1 cellular context compared by ENCODE assay signal in the genomic region with DNA sequence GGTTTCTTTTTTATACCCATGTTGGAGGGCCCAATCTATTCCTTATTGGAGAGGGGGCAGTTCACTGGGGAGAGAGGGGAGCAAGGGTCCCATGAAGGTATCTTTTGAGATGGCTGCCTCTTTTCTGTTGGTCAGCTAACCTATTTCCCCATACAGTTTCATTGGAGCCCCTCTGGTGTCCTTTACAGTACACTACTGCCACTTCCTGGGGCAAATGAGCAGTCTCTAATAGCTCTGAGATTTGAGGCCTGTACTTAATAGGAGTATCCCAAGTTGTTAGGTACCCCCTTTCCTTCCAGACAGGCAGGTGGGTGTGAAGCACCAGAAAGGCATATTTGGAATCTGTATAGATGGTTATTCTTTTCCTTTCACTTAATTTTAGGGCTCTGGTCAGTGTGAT.
A peak's percentile ranks its signal among the peaks of the same experiment; 100 is the strongest.
TF ChIP-seq lines count a peak whose summit lies in the region.

No MANE protein-coding gene starts in this region.

TF ChIP-seq in GM12878, 131 proteins besides CTCF, POLR2A, EP300 and RAD21:
- TF ChIP-seq NFXL1 (IDR thresholded peaks at IDR 0.05; ENCODE audit: borderline replicate concordance) (no peak), SMC3 (IDR thresholded peaks at IDR 0.05; ENCODE audit: borderline replicate concordance, low read length) (peak; percentile 43; the same call in 1 of the 2 replicates)
TF ChIP-seq in GM12878: peak in this region for 1.
